ENCODE assay signal across 1 cellular context in the genomic region with DNA sequence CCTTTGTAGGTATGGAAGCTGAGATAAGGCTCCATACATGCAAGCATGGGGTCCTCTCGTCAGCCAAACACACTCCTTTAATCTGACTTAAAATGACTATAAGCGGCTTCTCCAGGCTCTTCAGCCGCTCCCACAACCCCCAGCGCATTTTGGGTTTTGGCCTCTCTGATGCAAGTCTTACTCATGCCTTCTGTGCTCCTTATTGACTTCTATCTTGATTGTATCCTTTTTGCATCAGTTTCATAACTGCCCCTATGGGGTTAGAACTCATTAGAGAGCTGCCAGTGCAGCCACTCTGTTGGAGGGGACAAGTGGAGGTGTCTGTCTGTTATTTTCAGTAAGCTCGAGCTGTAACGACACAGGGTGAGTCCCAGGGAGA.
TF ChIP-seq lines count a peak whose summit lies in the region.

No MANE protein-coding gene starts in this region.

TF ChIP-seq in K562, 482 proteins besides CTCF, POLR2A, EP300 and RAD21 (continued from another document):
- TF ChIP-seq ATF3 (IDR thresholded peaks at IDR 0.05): peak; percentile 60; the same call in 1 of the 2 replicates
- TF ChIP-seq ATF3 (CRISPR knock-in tag; conservative IDR thresholded peaks at IDR 0.05): no peak
- TF ChIP-seq, protein P1, sequence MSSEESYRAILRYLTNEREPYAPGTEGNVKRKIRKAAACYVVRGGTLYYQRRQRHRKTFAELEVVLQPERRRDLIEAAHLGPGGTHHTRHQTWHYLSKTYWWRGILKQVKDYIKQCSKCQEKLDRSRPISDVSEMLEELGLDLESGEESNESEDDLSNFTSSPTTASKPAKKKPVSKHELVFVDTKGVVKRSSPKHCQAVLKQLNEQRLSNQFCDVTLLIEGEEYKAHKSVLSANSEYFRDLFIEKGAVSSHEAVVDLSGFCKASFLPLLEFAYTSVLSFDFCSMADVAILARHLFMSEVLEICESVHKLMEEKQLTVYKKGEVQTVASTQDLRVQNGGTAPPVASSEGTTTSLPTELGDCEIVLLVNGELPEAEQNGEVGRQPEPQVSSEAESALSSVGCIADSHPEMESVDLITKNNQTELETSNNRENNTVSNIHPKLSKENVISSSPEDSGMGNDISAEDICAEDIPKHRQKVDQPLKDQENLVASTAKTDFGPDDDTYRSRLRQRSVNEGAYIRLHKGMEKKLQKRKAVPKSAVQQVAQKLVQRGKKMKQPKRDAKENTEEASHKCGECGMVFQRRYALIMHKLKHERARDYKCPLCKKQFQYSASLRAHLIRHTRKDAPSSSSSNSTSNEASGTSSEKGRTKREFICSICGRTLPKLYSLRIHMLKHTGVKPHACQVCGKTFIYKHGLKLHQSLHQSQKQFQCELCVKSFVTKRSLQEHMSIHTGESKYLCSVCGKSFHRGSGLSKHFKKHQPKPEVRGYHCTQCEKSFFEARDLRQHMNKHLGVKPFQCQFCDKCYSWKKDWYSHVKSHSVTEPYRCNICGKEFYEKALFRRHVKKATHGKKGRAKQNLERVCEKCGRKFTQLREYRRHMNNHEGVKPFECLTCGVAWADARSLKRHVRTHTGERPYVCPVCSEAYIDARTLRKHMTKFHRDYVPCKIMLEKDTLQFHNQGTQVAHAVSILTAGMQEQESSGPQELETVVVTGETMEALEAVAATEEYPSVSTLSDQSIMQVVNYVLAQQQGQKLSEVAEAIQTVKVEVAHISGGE (CRISPR knock-in tag; IDR thresholded peaks at IDR 0.05): no peak
- no peak for TF ChIP-seq SMARCB1 (IDR thresholded peaks at IDR 0.05; ENCODE audit: insufficient read length, low read depth)
- TF ChIP-seq BRD4 (IDR thresholded peaks at IDR 0.05): no peak
- no peak for TF ChIP-seq EHMT2 (IDR thresholded peaks at IDR 0.05)
- no peak for TF ChIP-seq E2F3 (CRISPR knock-in tag; IDR thresholded peaks at IDR 0.05)
- TF ChIP-seq ESRRB (CRISPR knock-in tag; IDR thresholded peaks at IDR 0.05; ENCODE audit: borderline replicate concordance): no peak
- no peak for TF ChIP-seq ZNF232 (CRISPR knock-in tag; IDR thresholded peaks at IDR 0.05)
- TF ChIP-seq HNRNPH1 (optimal IDR thresholded peaks at IDR 0.05; ENCODE audit: low read depth, low read length): no peak
- TF ChIP-seq E2F6 (IDR thresholded peaks at IDR 0.05; ENCODE audit: borderline replicate concordance in 1 of 2, extremely low read depth in 1 of 2, insufficient read depth in 1 of 2, insufficient read length in 1 of 2, low read depth in 1 of 2, low read length in 1 of 2, poor library complexity in 1 of 2, severe bottlenecking in 1 of 2): no peak
- TF ChIP-seq, protein P2, sequence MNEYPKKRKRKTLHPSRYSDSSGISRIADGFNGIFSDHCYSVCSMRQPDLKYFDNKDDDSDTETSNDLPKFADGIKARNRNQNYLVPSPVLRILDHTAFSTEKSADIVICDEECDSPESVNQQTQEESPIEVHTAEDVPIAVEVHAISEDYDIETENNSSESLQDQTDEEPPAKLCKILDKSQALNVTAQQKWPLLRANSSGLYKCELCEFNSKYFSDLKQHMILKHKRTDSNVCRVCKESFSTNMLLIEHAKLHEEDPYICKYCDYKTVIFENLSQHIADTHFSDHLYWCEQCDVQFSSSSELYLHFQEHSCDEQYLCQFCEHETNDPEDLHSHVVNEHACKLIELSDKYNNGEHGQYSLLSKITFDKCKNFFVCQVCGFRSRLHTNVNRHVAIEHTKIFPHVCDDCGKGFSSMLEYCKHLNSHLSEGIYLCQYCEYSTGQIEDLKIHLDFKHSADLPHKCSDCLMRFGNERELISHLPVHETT (CRISPR knock-in tag; conservative IDR thresholded peaks at IDR 0.05 in 1 of 2, IDR thresholded peaks at IDR 0.05 in 1 of 2): no peak
- peak; percentile 82 for TF ChIP-seq FOSL1 (tag; conservative IDR thresholded peaks at IDR 0.05)
- no peak for TF ChIP-seq SRF (CRISPR knock-in tag; IDR thresholded peaks at IDR 0.05)
- no peak for TF ChIP-seq POLR2H (tag; IDR thresholded peaks at IDR 0.05; ENCODE audit: low read depth)
- no peak for TF ChIP-seq KDM1A (IDR thresholded peaks at IDR 0.05)
- no peak for TF ChIP-seq COPS2 (conservative IDR thresholded peaks at IDR 0.05)
- TF ChIP-seq, protein P3, sequence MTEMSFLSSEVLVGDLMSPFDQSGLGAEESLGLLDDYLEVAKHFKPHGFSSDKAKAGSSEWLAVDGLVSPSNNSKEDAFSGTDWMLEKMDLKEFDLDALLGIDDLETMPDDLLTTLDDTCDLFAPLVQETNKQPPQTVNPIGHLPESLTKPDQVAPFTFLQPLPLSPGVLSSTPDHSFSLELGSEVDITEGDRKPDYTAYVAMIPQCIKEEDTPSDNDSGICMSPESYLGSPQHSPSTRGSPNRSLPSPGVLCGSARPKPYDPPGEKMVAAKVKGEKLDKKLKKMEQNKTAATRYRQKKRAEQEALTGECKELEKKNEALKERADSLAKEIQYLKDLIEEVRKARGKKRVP (CRISPR knock-in tag; IDR thresholded peaks at IDR 0.05): 0 out of 2 replicates have a peak, but pooled peaks have one; percentile 29
- TF ChIP-seq ZNF589 (CRISPR knock-in tag; IDR thresholded peaks at IDR 0.05; ENCODE audit: low read depth): peak; percentile 66; the same call in 1 of the 2 replicates
- TF ChIP-seq ZNF609 (CRISPR knock-in tag; IDR thresholded peaks at IDR 0.05; ENCODE audit: borderline replicate concordance): no peak
- TF ChIP-seq CEBPG (CRISPR knock-in tag; IDR thresholded peaks at IDR 0.05): peak; percentile 50; the same call in 1 of the 2 replicates
- TF ChIP-seq CEBPG (tag; conservative IDR thresholded peaks at IDR 0.05 in 1 of 2, IDR thresholded peaks at IDR 0.05 in 1 of 2): peak in 1 of 2 experiments; percentile 85; a peak in 2 of 4 replicates
- TF ChIP-seq ZBTB12 (CRISPR knock-in tag; IDR thresholded peaks at IDR 0.05): no peak
- TF ChIP-seq ARHGAP35 (IDR thresholded peaks at IDR 0.05; ENCODE audit: partially characterized antibody): no peak
- TF ChIP-seq SP1 (CRISPR knock-in tag; IDR thresholded peaks at IDR 0.05): no peak
- no peak for TF ChIP-seq ZKSCAN3 (CRISPR knock-in tag; IDR thresholded peaks at IDR 0.05)
- TF ChIP-seq ZNF695 (CRISPR knock-in tag; IDR thresholded peaks at IDR 0.05): no peak
- TF ChIP-seq LCOR (CRISPR knock-in tag; IDR thresholded peaks at IDR 0.05): peak; percentile 67; the same call in 1 of the 2 replicates
- no peak for TF ChIP-seq PHTF2 (CRISPR knock-in tag; IDR thresholded peaks at IDR 0.05)
- TF ChIP-seq NFIX (CRISPR knock-in tag; IDR thresholded peaks at IDR 0.05; ENCODE audit: low read depth): no peak
- peak; percentile 29 for TF ChIP-seq ETS2 (tag; IDR thresholded peaks at IDR 0.05; ENCODE audit: borderline replicate concordance, poor library complexity, severe bottlenecking)
- no peak for TF ChIP-seq XRCC3 (IDR thresholded peaks at IDR 0.05)
- TF ChIP-seq ETV6 (IDR thresholded peaks at IDR 0.05; ENCODE audit: borderline replicate concordance in 1 of 2, low read depth in 2 of 2, low read length in 1 of 2): no peak
- TF ChIP-seq ETV6 (CRISPR knock-in tag; IDR thresholded peaks at IDR 0.05; ENCODE audit: borderline replicate concordance): no peak
- TF ChIP-seq PCBP2 (IDR thresholded peaks at IDR 0.05; ENCODE audit: low read depth, low read length, poor library complexity, severe bottlenecking): no peak
- TF ChIP-seq BMI1 (IDR thresholded peaks at IDR 0.05; ENCODE audit: low read length): no peak
- TF ChIP-seq NR4A1 (CRISPR knock-in tag; IDR thresholded peaks at IDR 0.05): no peak
- TF ChIP-seq NR4A1 (tag; IDR thresholded peaks at IDR 0.05): no peak
- TF ChIP-seq CHD4 (IDR thresholded peaks at IDR 0.05; ENCODE audit: insufficient read depth, insufficient replicate concordance, low read depth, low read length, poor library complexity, severe bottlenecking): no peak
- no peak for TF ChIP-seq MCM5 (IDR thresholded peaks at IDR 0.05; ENCODE audit: low read depth)
- TF ChIP-seq VEZF1 (CRISPR knock-in tag; IDR thresholded peaks at IDR 0.05): no peak
TF ChIP-seq in K562: peak in this region for 8.
